In genomic region chr10:122468923-122469781, GRCh38 we compare ENCODE assay signal across 9 cellular contexts. TPM values are rescaled to one million over a fixed set of nuclear protein-coding genes. Genes with fewer than 3 reads are reported as not detected.
A peak's percentile ranks its signal among the peaks of the same experiment; 100 is the strongest.
DNase-seq lines count a peak whose midpoint lies in the region; ATAC-seq and TF ChIP-seq lines count a peak whose summit lies in the region.
"Had no signal": no experiment of that assay in that cellular context is flagged by ENCODE, and none has a peak within 500 bp of the region (broad histone marks: within the 10 kb centered on the region; RNA-seq: fewer than 3 reads in every experiment).

No MANE protein-coding gene starts in this region.

- H3K27me3 ChIP-seq in RWPE2 (ENCODE audit: insufficient read depth, poor library complexity, severe bottlenecking), result no peaks in the 10 kb centered on the region
- H3K27me3 ChIP-seq in foreskin keratinocyte, result no peaks in the 10 kb centered on the region
- H3K27me3 ChIP-seq in gastrocnemius medialis, result no peaks in the 10 kb centered on the region

- TF ChIP-seq CTCF in RWPE2 (IDR thresholded peaks at IDR 0.05; ENCODE audit: poor library complexity, severe bottlenecking) (peak; percentile 65), foreskin keratinocyte (conservative IDR thresholded peaks at IDR 0.05) (peak; percentile 70), gastrocnemius medialis (IDR thresholded peaks at IDR 0.05 in 4 of 5, conservative IDR thresholded peaks at IDR 0.05 in 1 of 5) (no peak)

- in situ Hi-C loops in gastrocnemius medialis (cut with MboI; ENCODE audit: low sequenced_read_pairs in 4 of 4), result no loop called here

- H3K4me3 ChIP-seq in RWPE2 (ENCODE audit: severe bottlenecking) (no peak overlapping the region), gastrocnemius medialis (no peak overlapping the region)

- ATAC-seq in RWPE2 (ENCODE audit: low read depth) (peak; percentile 88), foreskin keratinocyte (peak; percentile 88), gastrocnemius medialis (peak; percentile 89 to 98), HG03432 (IDR thresholded peaks at IDR 0.05; ENCODE audit: unreplicated experiment) (no peak)

- no peak for TF ChIP-seq POLR2A in gastrocnemius medialis (IDR thresholded peaks at IDR 0.05)

- H3K27ac ChIP-seq in RWPE2 (ENCODE audit: poor library complexity, severe bottlenecking) (peak overlapping the region; percentile 90), foreskin keratinocyte (peak overlapping the region; percentile 57), gastrocnemius medialis (peak overlapping the region; percentile 56 to 70 (median 62))

- H3K36me3 ChIP-seq in RWPE2 (ENCODE audit: low read depth) (peaks cover 16% of the 10 kb centered on the region), gastrocnemius medialis (no peaks in the 10 kb centered on the region)

- DNase-seq in GM04503 (ENCODE audit: low read depth) (peak; percentile 100), RWPE2 (ENCODE audit: low spot score) (no peak), foreskin keratinocyte (peak; percentile 99 to 100), gastrocnemius medialis (peak; percentile 45 to 51), DMS153 (lab: John Stamatoyannopoulos, UW) (no peak)
- DNase-seq in stimulated activated CD4-positive, alpha-beta T cell treated with anti-CD3 and anti-CD28 coated beads, Interleukin-12 subunit alpha, Interleukin-12 subunit beta, amount 100 ng/mL, for 4 hours, result no peak
- no peak for DNase-seq in stimulated activated CD4-positive, alpha-beta T cell treated with anti-CD3 and anti-CD28 coated beads, Interleukin-2, amount 100 ng/mL, for 24 hours
- DNase-seq: NCI-H2227 treated with DMSO at 0.1 percent for 48 hours had no signal

- intact Hi-C loops in gastrocnemius medialis (cut with DNase I; ENCODE audit: low total_unique reads), result loop anchor here (10.0 kb wide), 1 partner anchor 96 kb away; the partner anchor contains the start of gene DMBT1

- H3K4me1 ChIP-seq in RWPE2 (ENCODE audit: insufficient read depth, poor library complexity, severe bottlenecking) (peaks cover 35% of the 10 kb centered on the region), foreskin keratinocyte (peaks cover 25% of the 10 kb centered on the region), gastrocnemius medialis (peaks cover 23 to 26% of the 10 kb centered on the region in 2 donors)

- H3K9me3 ChIP-seq in RWPE2 (ENCODE audit: severe bottlenecking) (no peaks in the 10 kb centered on the region), gastrocnemius medialis (no peaks in the 10 kb centered on the region)

RNA-seq across cellular contexts. Expression of gene HTRA1, which starts 7.8 kb away (rescaled TPM):
- 375 and 388 TPM in 2 replicates for total RNA-seq in foreskin keratinocyte
- 396 and 403 TPM in 2 replicates for polyA plus RNA-seq in foreskin keratinocyte
- total RNA-seq in gastrocnemius medialis, result 10 to 100 TPM; 14.2 to 23.2 (median 17.2) TPM

RNA-seq across cellular contexts. Expression of gene ARMS2, which starts 14.7 kb away (rescaled TPM):
- not detected in 2 replicates for total RNA-seq in foreskin keratinocyte
- polyA plus RNA-seq in foreskin keratinocyte, result not detected in 2 replicates
- total RNA-seq in gastrocnemius medialis, result not detected

Comparison
In these comparisons a context has a peak if more than half of its experiments do, and no peak if none do; other contexts are left out.
1. DNase-seq: peak in GM04503 (single experiment), foreskin keratinocyte (2 of 2) and gastrocnemius medialis (2 of 2); none in RWPE2 (single experiment), DMS153 (single experiment), stimulated activated CD4-positive, alpha-beta T cell treated with anti-CD3 and anti-CD28 coated beads, Interleukin-12 subunit alpha, Interleukin-12 subunit beta, amount 100 ng/mL, for 4 hours (single experiment) and stimulated activated CD4-positive, alpha-beta T cell treated with anti-CD3 and anti-CD28 coated beads, Interleukin-2, amount 100 ng/mL, for 24 hours (0 of 2).
2. CTCF ChIP-seq: peak in RWPE2 (single experiment) and foreskin keratinocyte (single experiment); none in gastrocnemius medialis (0 of 5).
3. RNA of gene HTRA1, which starts 7.8 kb away (total RNA-seq): 375 to 388 TPM in foreskin keratinocyte; 14.2 to 23.2 TPM in gastrocnemius medialis; every median in the first group is over 10 times any median in the second.
4. Peak in every context shown above with its lines, with median percentiles within 50 percentile points of each other: H3K27ac ChIP-seq.